ENCODE assay signal across 13 cellular contexts in genomic region chr6:87808005-87808757, GRCh38.
DNase-seq lines count a peak whose midpoint lies in the region; ATAC-seq and TF ChIP-seq lines count a peak whose summit lies in the region.
"Had no signal": no experiment of that assay in that cellular context is flagged by ENCODE, and none has a peak within 500 bp of the region (broad histone marks: within the 10 kb centered on the region; RNA-seq: fewer than 3 reads in every experiment).

No MANE protein-coding gene starts in this region.

- no peaks in the 10 kb centered on the region for H3K27me3 ChIP-seq in breast epithelium

- H3K4me3 Mint-ChIP-seq in MCF 10A (ENCODE audit: unreplicated experiment) = no peak overlapping the region
- H3K4me3 Mint-ChIP-seq: CD4-positive, CD25-positive, alpha-beta regulatory T cell; H9; naive thymus-derived CD8-positive, alpha-beta T cell had no signal

- no peak for ATAC-seq in left ventricle myocardium superior
- no peak for ATAC-seq in HG02678 (IDR thresholded peaks at IDR 0.05; ENCODE audit: unreplicated experiment)
- ATAC-seq: naive thymus-derived CD8-positive, alpha-beta T cell had no signal

- CTCF ChIA-PET in MCF 10A (lab: Yijun Ruan, JAX) = interaction anchor here (0.6 kb wide), 2 partner anchors 23 to 1933 kb away, joined by 3 to 6 read pairs; no protein-coding TSS in a partner anchor

- peaks cover 6% of the 10 kb centered on the region for H3K4me1 Mint-ChIP-seq in MCF 10A (ENCODE audit: insufficient read depth, unreplicated experiment)
- H3K4me1 Mint-ChIP-seq: CD4-positive, CD25-positive, alpha-beta regulatory T cell; H9 had no signal

- no TSS peak for BruUV-seq in MCF 10A (replicated peaks; lab: Mats Ljungman, UMichigan)

- H3K27ac ChIP-seq in breast epithelium (no peak overlapping the region), substantia nigra (ENCODE audit: low read depth, low read length, poor library complexity, severe bottlenecking) (no peak overlapping the region)

- no peak overlapping the region for H3K27ac Mint-ChIP-seq in MCF 10A (ENCODE audit: low read depth, unreplicated experiment)
- H3K27ac Mint-ChIP-seq: CD4-positive, CD25-positive, alpha-beta regulatory T cell; H9; naive thymus-derived CD8-positive, alpha-beta T cell had no signal

- DNase-seq in MCF 10A (ENCODE audit: unreplicated experiment) = peak; percentile 77
- no peak for DNase-seq in breast epithelium (ENCODE audit: low spot score in 2 of 2)
- DNase-seq in NB4 (ENCODE audit: low read depth) = peak; percentile 18
- DNase-seq in astrocyte of the spinal cord (ENCODE audit: low read depth, low spot score) = peak; percentile 31
- no peak for DNase-seq in left ventricle myocardium superior
- DNase-seq in CD1c-positive myeloid dendritic cell (ENCODE audit: extremely low spot score) = no peak
- DNase-seq in substantia nigra (lab: John Stamatoyannopoulos, UW) = no peak
- DNase-seq: dermis blood vessel endothelial cell; H9; naive thymus-derived CD8-positive, alpha-beta T cell; T1000 had no signal

- H3K4me1 ChIP-seq in breast epithelium = no peaks in the 10 kb centered on the region

- intact Hi-C loops in MCF 10A (cut with micrococcal nuclease) (no loop called here), breast epithelium (cut with DNase I; ENCODE audit: low total_unique reads) (no loop called here), left ventricle myocardium superior (cut with micrococcal nuclease) (no loop called here)

- H3K9me3 Mint-ChIP-seq in MCF 10A (ENCODE audit: unreplicated experiment) = no peaks in the 10 kb centered on the region
- H3K9me3 Mint-ChIP-seq: CD4-positive, CD25-positive, alpha-beta regulatory T cell; H9; naive thymus-derived CD8-positive, alpha-beta T cell had no signal

- no peaks in the 10 kb centered on the region for H3K36me3 Mint-ChIP-seq in MCF 10A (ENCODE audit: insufficient read depth, unreplicated experiment)
- H3K36me3 Mint-ChIP-seq: CD4-positive, CD25-positive, alpha-beta regulatory T cell; naive thymus-derived CD8-positive, alpha-beta T cell had no signal

- no peaks in the 10 kb centered on the region for H3K27me3 Mint-ChIP-seq in MCF 10A (ENCODE audit: insufficient read depth, unreplicated experiment)

- no peaks in the 10 kb centered on the region for H3K9me3 ChIP-seq in breast epithelium

- no peaks in the 10 kb centered on the region for H3K36me3 ChIP-seq in breast epithelium

- H3K4me3 ChIP-seq in breast epithelium (no peak overlapping the region), NB4 (ENCODE audit: low read depth, low read length) (no peak overlapping the region), astrocyte of the spinal cord (ENCODE audit: low read depth, low read length) (no peak overlapping the region)

- no peak for TF ChIP-seq POLR2A in breast epithelium (IDR thresholded peaks at IDR 0.05)
- TF ChIP-seq POLR2A in NB4 (IDR thresholded peaks at IDR 0.05; ENCODE audit: extremely low read depth, insufficient read length) = no peak

- in situ Hi-C loops in astrocyte of the spinal cord (cut with HindIII; ENCODE audit: low sequenced_read_pairs) = no loop called here

- TF ChIP-seq CTCF in MCF 10A (IDR thresholded peaks at IDR 0.05; ENCODE audit: unreplicated experiment) (no peak), breast epithelium (IDR thresholded peaks at IDR 0.05) (no peak), NB4 (IDR thresholded peaks at IDR 0.05; ENCODE audit: low read depth, low read length) (no peak), astrocyte of the spinal cord (IDR thresholded peaks at IDR 0.05; ENCODE audit: low read depth, low read length) (no peak)

- POLR2A ChIA-PET in MCF 10A (lab: Yijun Ruan, JAX) = interaction anchor here (1.3 kb wide), 1 partner anchor 137 kb away, joined by 3 read pairs; no protein-coding TSS in a partner anchor

Comparison
In these comparisons a context has a peak if more than half of its experiments do, and no peak if none do; other contexts are left out.
1. DNase-seq: peak in MCF 10A (single experiment), NB4 (single experiment) and astrocyte of the spinal cord (single experiment); none in breast epithelium (0 of 2), left ventricle myocardium superior (single experiment), CD1c-positive myeloid dendritic cell (single experiment) and substantia nigra (0 of 49).